Comparison of ENCODE assay signal across 23 cellular contexts in genomic region chr11:76243157-76243556, GRCh38. TPM values are rescaled to one million over a fixed set of nuclear protein-coding genes. Genes with fewer than 3 reads are reported as not detected.
DNase-seq lines count a peak whose midpoint lies in the region; ATAC-seq, FAIRE-seq and TF ChIP-seq lines count a peak whose summit lies in the region.
"Had no signal": no experiment of that assay in that cellular context is flagged by ENCODE, and none has a peak within 500 bp of the region (broad histone marks: within the 10 kb centered on the region; RNA-seq: fewer than 3 reads in every experiment).

No MANE protein-coding gene starts in this region.

- TF ChIP-seq RAD21 in K562 (CRISPR knock-in tag; conservative IDR thresholded peaks at IDR 0.05 in 1 of 2, IDR thresholded peaks at IDR 0.05 in 1 of 2), result no peak

- H3K36me3 ChIP-seq in K562 (ENCODE audit: control insufficient read depth, insufficient read depth, low read length), result no peaks in the 10 kb centered on the region
- H3K36me3 ChIP-seq: gastroesophageal sphincter, right atrium auricular region had no signal

- no peak overlapping the region for H3K4me3 Mint-ChIP-seq in activated CD4-positive, alpha-beta T cell treated with anti-CD3 and anti-CD28 coated beads, Interleukin-2, amount 10 ng/mL, durations not matched to agents 7 days and 5 days
- H3K4me3 Mint-ChIP-seq: activated T-cell treated with anti-CD3 and anti-CD28 coated beads, Interleukin-2, amount 50 U/mL, for 4 hours; central memory CD8-positive, alpha-beta T cell; immature natural killer cell had no signal

- WGBS in K562 (ENCODE audit: insufficient coverage, low coverage, missing lambda C conversion rate), result 2% methylated on average over 5 of the region's 9 CpGs

- H3K4me2 ChIP-seq in K562 (ENCODE audit: insufficient read depth, low read length), result no peak overlapping the region

- no peaks in the 10 kb centered on the region for H3K9me1 ChIP-seq in K562 (ENCODE audit: control insufficient read depth, insufficient read depth, low read length)

- H3K36me3 Mint-ChIP-seq in activated CD4-positive, alpha-beta T cell treated with anti-CD3 and anti-CD28 coated beads, Interleukin-2, amount 10 ng/mL, durations not matched to agents 7 days and 5 days (ENCODE audit: low read depth), result no peaks in the 10 kb centered on the region
- H3K36me3 Mint-ChIP-seq: immature natural killer cell had no signal

- H3K9ac ChIP-seq in K562 (ENCODE audit: insufficient read depth in 1 of 2, low read depth in 2 of 2, low read length in 2 of 2), result no peak overlapping the region

- no peak overlapping the region for H3K27ac Mint-ChIP-seq in activated CD4-positive, alpha-beta T cell treated with anti-CD3 and anti-CD28 coated beads, Interleukin-2, amount 10 ng/mL, durations not matched to agents 7 days and 5 days
- H3K27ac Mint-ChIP-seq: immature natural killer cell had no signal

- H3K27ac ChIP-seq in K562 (ENCODE audit: extremely low read depth, low read depth, low read length), result no peak overlapping the region
- H3K27ac ChIP-seq: gastroesophageal sphincter, right atrium auricular region had no signal

- BruUV-seq in K562 (replicated peaks; lab: Mats Ljungman, UMichigan), result no TSS peak

- no peaks in the 10 kb centered on the region for H3K9me3 Mint-ChIP-seq in activated CD4-positive, alpha-beta T cell treated with anti-CD3 and anti-CD28 coated beads, Interleukin-2, amount 10 ng/mL, durations not matched to agents 7 days and 5 days
- H3K9me3 Mint-ChIP-seq: activated T-cell treated with anti-CD3 and anti-CD28 coated beads, Interleukin-2, amount 50 U/mL, for 4 hours; central memory CD8-positive, alpha-beta T cell; immature natural killer cell had no signal

- FAIRE-seq in K562 (lab: Jason Lieb, UNC), result no peak

- TF ChIP-seq EP300 in K562 (IDR thresholded peaks at IDR 0.05; ENCODE audit: low read length), result no peak

- POLR2A ChIA-PET in K562 (lab: Yijun Ruan, JAX), result interaction anchor here (0.7 to 1.0 kb wide), 3 partner anchors 10 to 442 kb away, joined by 3 read pairs; no protein-coding TSS in a partner anchor
- POLR2A ChIA-PET in activated CD4-positive, alpha-beta T cell treated with anti-CD3 and anti-CD28 coated beads, Interleukin-2, amount 10 ng/mL, durations not matched to agents 7 days and 5 days (lab: Charles Lee), result no interaction called here

- peaks cover 0 to 15% of the 10 kb centered on the region in 2 experiments; a peak in 2 of 5 replicates for H3K27me3 ChIP-seq in K562 (ENCODE audit: control insufficient read depth in 2 of 2, insufficient read depth in 2 of 2, low read length in 2 of 2)
- H3K27me3 ChIP-seq: right atrium auricular region had no signal

- H3K4me1 Mint-ChIP-seq in activated CD4-positive, alpha-beta T cell treated with anti-CD3 and anti-CD28 coated beads, Interleukin-2, amount 10 ng/mL, durations not matched to agents 7 days and 5 days, result no peaks in the 10 kb centered on the region
- H3K4me1 Mint-ChIP-seq: immature natural killer cell had no signal

- H3K4me1 ChIP-seq in K562 (replicated peaks in 1 of 2; ENCODE audit: control insufficient read depth in 2 of 2, insufficient read depth in 2 of 2, low read length in 2 of 2), result peaks cover 5 to 17% of the 10 kb centered on the region in 2 experiments; a peak in 3 of 5 replicates
- H3K4me1 ChIP-seq: Caco-2, gastroesophageal sphincter, right atrium auricular region had no signal

- H3K79me2 ChIP-seq in K562 (ENCODE audit: control insufficient read depth, insufficient read depth, low read length), result no peaks in the 10 kb centered on the region

- no peaks in the 10 kb centered on the region for H4K20me1 ChIP-seq in K562 (replicated peaks; ENCODE audit: control insufficient read depth, insufficient read depth, low read length)

- intact Hi-C loops in K562 (cut with micrococcal nuclease), result no loop called here

- no peaks in the 10 kb centered on the region for H3K9me3 ChIP-seq in K562 (replicated peaks; ENCODE audit: control insufficient read depth, insufficient read depth, low read depth, low read length)
- H3K9me3 ChIP-seq: Caco-2, gastroesophageal sphincter, right atrium auricular region had no signal

- peaks cover 9% of the 10 kb centered on the region for H3K27me3 Mint-ChIP-seq in activated CD4-positive, alpha-beta T cell treated with anti-CD3 and anti-CD28 coated beads, Interleukin-2, amount 10 ng/mL, durations not matched to agents 7 days and 5 days

- ATAC-seq in K562, result no peak
- ATAC-seq in HG02870 (IDR thresholded peaks at IDR 0.05; ENCODE audit: unreplicated experiment), result no peak
- no peak for ATAC-seq in GM21447 (IDR thresholded peaks at IDR 0.05; ENCODE audit: unreplicated experiment)
- ATAC-seq: activated CD4-positive, CD25-positive, alpha-beta regulatory T cell treated with anti-CD3 and anti-CD28 coated beads, Interleukin-2, amount 50 U/mL, for 24 hours; activated T-cell treated with anti-CD3 and anti-CD28 coated beads, Interleukin-2, amount 50 U/mL, for 4 hours; esophagus mucosa; gastroesophageal sphincter had no signal

- no peak for TF ChIP-seq CTCF in K562 (IDR thresholded peaks at IDR 0.05 in 2 of 3, conservative IDR thresholded peaks at IDR 0.05 in 1 of 3; ENCODE audit: insufficient read depth in 2 of 3, low read depth in 1 of 3, low read length in 3 of 3)

- DNase-seq in NCI-H510A (lab: John Stamatoyannopoulos, UW), result peak; percentile 18
- no peak for DNase-seq in NCI-H510A treated with DMSO at 0.1 percent for 48 hours (lab: John Stamatoyannopoulos, UW)
- no peak for DNase-seq in K562 (ENCODE audit: extremely low read depth in 1 of 4, low spot score in 3 of 4)
- peak; percentile 77 for DNase-seq in iPS-NIHi11 (ENCODE audit: low spot score)
- DNase-seq in activated CD4-positive, alpha-beta T cell treated with anti-CD3 and anti-CD28 coated beads, Interleukin-2, amount 10 ng/mL, durations not matched to agents 7 days and 5 days, result no peak
- DNase-seq in stimulated activated CD4-positive, alpha-beta T cell treated with anti-CD3 and anti-CD28 coated beads, Interleukin-4, amount 100 ng/mL, for 4 hours, result no peak
- DNase-seq: activated naive CD4-positive, alpha-beta T cell treated with anti-CD3 and anti-CD28 coated beads, Interleukin-2, amount 50 U/mL, for 16 hours; activated T-cell treated with anti-CD3 and anti-CD28 coated beads, Interleukin-2, amount 50 U/mL, for 4 hours; anterior cingulate cortex; Caco-2; effector CD4-positive, alpha-beta T cell; immature natural killer cell; KBM-7; mammary epithelial cell; NCI-H187 treated with DMSO at 0.1 percent for 48 hours; RPMI8226 had no signal

- CTCF ChIA-PET in K562 (lab: Yijun Ruan, JAX; ENCODE audit: low intra/inter-chr PET ratio), result no interaction called here
- CTCF ChIA-PET in activated CD4-positive, alpha-beta T cell treated with anti-CD3 and anti-CD28 coated beads, Interleukin-2, amount 10 ng/mL, durations not matched to agents 7 days and 5 days (lab: Charles Lee), result interaction anchor here (0.9 to 2.1 kb wide), 4 partner anchors 9 to 26 kb away, joined by 3 to 5 read pairs (median 4); no protein-coding TSS in a partner anchor

- no peak for TF ChIP-seq POLR2A in K562 (conservative IDR thresholded peaks at IDR 0.05)

- H2AFZ ChIP-seq in K562 (ENCODE audit: low read depth, low read length), result no peak overlapping the region

- in situ Hi-C loops in K562 (cut with MboI), result no loop called here

- no peak overlapping the region for H3K4me3 ChIP-seq in K562
- H3K4me3 ChIP-seq: gastroesophageal sphincter, right atrium auricular region had no signal

TF ChIP-seq in K562, 482 proteins besides CTCF, POLR2A, EP300 and RAD21 (continues in another document):
- no peak for TF ChIP-seq RBM14 (IDR thresholded peaks at IDR 0.05; ENCODE audit: borderline replicate concordance, insufficient read depth, low read depth, low read length)

RNA-seq across cellular contexts. Expression of gene WNT11, which starts 36.9 kb away (rescaled TPM):
- total RNA-seq in K562 (2011; cell fraction: chromatin; rRNA removed; ENCODE audit: low replicate concordance), result 0.28 and 0.58 TPM in 2 replicates
- total RNA-seq in K562 (2011; cell fraction: nucleolus; rRNA removed), result 0.33 and 1.1 TPM in 2 replicates
- 0.37 and 0.53 TPM in 2 replicates for total RNA-seq in K562 (2011; cell fraction: nucleoplasm; rRNA removed)
- total RNA-seq in K562 (2014; rRNA removed) (not detected in 2 replicates), K562 (2014; rRNA removed; fragmentation: Illumina TruSeq; extraction: Trizol) (not detected in 2 replicates), K562 (2015; rRNA removed; fragmentation: Illumina TruSeq; extraction: Trizol) (not detected in 2 replicates), K562 (2021) (0.09 TPM in 1 of 2 replicates, not detected in the other)
- polyA plus RNA-seq in K562 (2011; rRNA removed) (0.20 and 0.51 TPM in 2 replicates), K562 (2014; fragmentation: Illumina TruSeq; extraction: Trizol) (0.12 TPM in 1 of 2 replicates, not detected in the other), K562 (2014; fragmentation: Nextera tagmentation; extraction: Ambion mirVana) (under 1 TPM in 1 of 2 experiments, not detected in 1; 0.03 TPM), K562 (2014; rRNA removed) (0.05 TPM in 1 of 2 replicates, not detected in the other)
- polyA plus RNA-seq in K562 (2011; cell fraction: cytosol; rRNA removed), result 0.69 and 1.4 TPM in 2 replicates
- 0.37 and 0.65 TPM in 2 replicates for polyA plus RNA-seq in K562 (2011; cell fraction: nucleus; rRNA removed)
- 0.22 and 0.37 TPM in 2 replicates for polyA plus RNA-seq in K562 (2012)
- polyA minus RNA-seq in K562 (2011; rRNA and poly(A)+ RNA removed), result 0.28 TPM in 1 of 2 replicates, not detected in the other
- 1.8 TPM in 1 of 2 replicates, not detected in the other for polyA minus RNA-seq in K562 (2011; cell fraction: cytosol; rRNA and poly(A)+ RNA removed)
- polyA minus RNA-seq in K562 (2011; cell fraction: nucleus; rRNA and poly(A)+ RNA removed), result 0.56 TPM in 1 of 2 replicates, not detected in the other
- not detected for total RNA-seq in activated CD4-positive, alpha-beta T cell treated with anti-CD3 and anti-CD28 coated beads, Interleukin-2, amount 10 ng/mL, durations not matched to agents 7 days and 5 days
- polyA plus RNA-seq: mammary epithelial cell had no signal

Comparison
In these comparisons a context has a peak if more than half of its experiments do, and no peak if none do; other contexts are left out.
1. DNase-seq: peak in NCI-H510A (single experiment) and iPS-NIHi11 (single experiment); none in NCI-H510A treated with DMSO at 0.1 percent for 48 hours (single experiment), K562 (0 of 4), activated CD4-positive, alpha-beta T cell treated with anti-CD3 and anti-CD28 coated beads, Interleukin-2, amount 10 ng/mL, durations not matched to agents 7 days and 5 days (single experiment) and stimulated activated CD4-positive, alpha-beta T cell treated with anti-CD3 and anti-CD28 coated beads, Interleukin-4, amount 100 ng/mL, for 4 hours (0 of 2).